11 cellular contexts compared by ENCODE assay signal in genomic region chr18:51107594-51108305, GRCh38.
A peak's percentile ranks its signal among the peaks of the same experiment; 100 is the strongest.
DNase-seq lines count a peak whose midpoint lies in the region; ATAC-seq, FAIRE-seq and TF ChIP-seq lines count a peak whose summit lies in the region.
"Had no signal": no experiment of that assay in that cellular context is flagged by ENCODE, and none has a peak within 500 bp of the region (broad histone marks: within the 10 kb centered on the region; RNA-seq: fewer than 3 reads in every experiment).

No MANE protein-coding gene starts in this region.

- peak overlapping the region; percentile 10 for H3K4me3 Mint-ChIP-seq in activated T-cell treated with anti-CD3 and anti-CD28 coated beads, Interleukin-2, amount 50 U/mL, for 24 hours
- H3K4me3 Mint-ChIP-seq in stimulated activated naive B cell treated with anti-CD40 and anti-IgM and Interleukin-4, amounts not matched to agents 10 μg/mL and 1 μg/mL and 100 μg/mL, for 72 hours: peak overlapping the region in 1 of 2 donors; percentile 8
- H3K4me3 Mint-ChIP-seq: stimulated activated memory B cell treated with anti-CD40 and anti-IgM and Interleukin-4, amounts not matched to agents 10 μg/mL and 1 μg/mL and 100 μg/mL, for 72 hours had no signal

- no peaks in the 10 kb centered on the region for H3K27me3 ChIP-seq in bronchial epithelial cell (ENCODE audit: control insufficient read depth, insufficient read depth, low read length)

- ATAC-seq in stimulated activated naive B cell treated with anti-CD40 and anti-IgM and Interleukin-4, amounts not matched to agents 10 μg/mL and 1 μg/mL and 100 μg/mL, for 72 hours (replicated peaks): peak; percentile 22
- ATAC-seq in GM19455 (IDR thresholded peaks at IDR 0.05; ENCODE audit: unreplicated experiment): no peak

- H3K36me3 ChIP-seq in bronchial epithelial cell (ENCODE audit: control insufficient read depth, insufficient read depth, low read length): no peaks in the 10 kb centered on the region

- peak overlapping the region; percentile 69 for H3K27ac Mint-ChIP-seq in activated T-cell treated with anti-CD3 and anti-CD28 coated beads, Interleukin-2, amount 50 U/mL, for 24 hours
- peak overlapping the region; percentile 60 for H3K27ac Mint-ChIP-seq in stimulated activated naive B cell treated with anti-CD40 and anti-IgM and Interleukin-4, amounts not matched to agents 10 μg/mL and 1 μg/mL and 100 μg/mL, for 72 hours
- H3K27ac Mint-ChIP-seq: stimulated activated memory B cell treated with anti-CD40 and anti-IgM and Interleukin-4, amounts not matched to agents 10 μg/mL and 1 μg/mL and 100 μg/mL, for 72 hours had no signal

- FAIRE-seq in bronchial epithelial cell (lab: Jason Lieb, UNC) (peak; percentile 89), D721Med (lab: Jason Lieb, UNC) (no peak)

- no peak overlapping the region for H3K4me3 ChIP-seq in bronchial epithelial cell (ENCODE audit: low read depth, low read length)

- no peak for DNase-seq in activated T-cell treated with anti-CD3 and anti-CD28 coated beads, Interleukin-2, amount 50 U/mL, for 24 hours
- no peak for DNase-seq in activated T-cell treated with anti-CD3 and anti-CD28 coated beads, Interleukin-2, amount 50 U/mL, for 1 hour
- peak; percentile 27 for DNase-seq in LoVo (ENCODE audit: low spot score)
- DNase-seq in bronchial epithelial cell (ENCODE audit: low read depth): peak; percentile 46
- DNase-seq in stimulated activated naive B cell treated with anti-CD40 and anti-IgM and Interleukin-4, amounts not matched to agents 10 μg/mL and 1 μg/mL and 100 μg/mL, for 72 hours: no peak
- no peak for DNase-seq in D721Med (ENCODE audit: insufficient read length, low spot score)
- no peak for DNase-seq in T-helper 9 cell
- DNase-seq: cerebellar nuclear complex, NCI-H1436 treated with DMSO at 0.1 percent for 48 hours had no signal

- peaks cover 16% of the 10 kb centered on the region for H3K4me1 Mint-ChIP-seq in activated T-cell treated with anti-CD3 and anti-CD28 coated beads, Interleukin-2, amount 50 U/mL, for 24 hours (ENCODE audit: low read depth)
- H3K4me1 Mint-ChIP-seq in stimulated activated naive B cell treated with anti-CD40 and anti-IgM and Interleukin-4, amounts not matched to agents 10 μg/mL and 1 μg/mL and 100 μg/mL, for 72 hours: peaks cover 12 to 30% of the 10 kb centered on the region in 2 donors

- no peaks in the 10 kb centered on the region for H3K27me3 Mint-ChIP-seq in activated T-cell treated with anti-CD3 and anti-CD28 coated beads, Interleukin-2, amount 50 U/mL, for 24 hours
- H3K27me3 Mint-ChIP-seq in stimulated activated naive B cell treated with anti-CD40 and anti-IgM and Interleukin-4, amounts not matched to agents 10 μg/mL and 1 μg/mL and 100 μg/mL, for 72 hours: no peaks in the 10 kb centered on the region
- H3K27me3 Mint-ChIP-seq: stimulated activated memory B cell treated with anti-CD40 and anti-IgM and Interleukin-4, amounts not matched to agents 10 μg/mL and 1 μg/mL and 100 μg/mL, for 72 hours had no signal

- TF ChIP-seq CTCF in bronchial epithelial cell (IDR thresholded peaks at IDR 0.05; ENCODE audit: insufficient read depth, low read length, severe bottlenecking) (no peak), D721Med (IDR thresholded peaks at IDR 0.05; ENCODE audit: insufficient read depth, missing control alignments) (no peak)

- peaks cover 4% of the 10 kb centered on the region for H3K9me3 Mint-ChIP-seq in activated T-cell treated with anti-CD3 and anti-CD28 coated beads, Interleukin-2, amount 50 U/mL, for 24 hours
- H3K9me3 Mint-ChIP-seq in stimulated activated naive B cell treated with anti-CD40 and anti-IgM and Interleukin-4, amounts not matched to agents 10 μg/mL and 1 μg/mL and 100 μg/mL, for 72 hours: peaks cover 0 to 3% of the 10 kb centered on the region in 2 donors
- H3K9me3 Mint-ChIP-seq: stimulated activated memory B cell treated with anti-CD40 and anti-IgM and Interleukin-4, amounts not matched to agents 10 μg/mL and 1 μg/mL and 100 μg/mL, for 72 hours had no signal

- no peaks in the 10 kb centered on the region for H3K36me3 Mint-ChIP-seq in activated T-cell treated with anti-CD3 and anti-CD28 coated beads, Interleukin-2, amount 50 U/mL, for 24 hours (ENCODE audit: low read depth)
- peaks cover 0 to 3% of the 10 kb centered on the region in 2 donors for H3K36me3 Mint-ChIP-seq in stimulated activated naive B cell treated with anti-CD40 and anti-IgM and Interleukin-4, amounts not matched to agents 10 μg/mL and 1 μg/mL and 100 μg/mL, for 72 hours
- H3K36me3 Mint-ChIP-seq: stimulated activated memory B cell treated with anti-CD40 and anti-IgM and Interleukin-4, amounts not matched to agents 10 μg/mL and 1 μg/mL and 100 μg/mL, for 72 hours had no signal

Comparison
In these comparisons a context has a peak if more than half of its experiments do, and no peak if none do; other contexts are left out.
1. DNase-seq: peak in LoVo (single experiment) and bronchial epithelial cell (single experiment); none in activated T-cell treated with anti-CD3 and anti-CD28 coated beads, Interleukin-2, amount 50 U/mL, for 24 hours (single experiment), activated T-cell treated with anti-CD3 and anti-CD28 coated beads, Interleukin-2, amount 50 U/mL, for 1 hour (single experiment), stimulated activated naive B cell treated with anti-CD40 and anti-IgM and Interleukin-4, amounts not matched to agents 10 μg/mL and 1 μg/mL and 100 μg/mL, for 72 hours (single experiment), D721Med (single experiment) and T-helper 9 cell (single experiment).